ENCODE assay signal across 1 cellular context in genomic region chr12:4383304-4383865, GRCh38.
TF ChIP-seq lines count a peak whose summit lies in the region.

No MANE protein-coding gene starts in this region.

TF ChIP-seq in H1, 55 proteins besides CTCF, POLR2A, EP300 and RAD21:
- TF ChIP-seq CEBPB (IDR thresholded peaks at IDR 0.05; ENCODE audit: low read depth, low read length) (no peak), TCF12 (IDR thresholded peaks at IDR 0.05; ENCODE audit: low read depth, low read length) (0 out of 2 replicates have a peak, but pooled peaks have one; percentile 14)
